ENCODE assay signal across 8 cellular contexts in genomic region chr18:34122724-34123334, GRCh38.
DNase-seq lines count a peak whose midpoint lies in the region; ATAC-seq, FAIRE-seq and TF ChIP-seq lines count a peak whose summit lies in the region.

No MANE protein-coding gene starts in this region.

- DNase-seq in AG08396 (ENCODE audit: low spot score) (peak; percentile 24), GM12892 (ENCODE audit: insufficient read length) (peak; percentile 3), MV-4-11 (lab: John Stamatoyannopoulos, UW) (peak; percentile 48), RWPE2 (ENCODE audit: low spot score) (no peak), erythroblast (lab: John Stamatoyannopoulos, UW) (peak; percentile 50 to 65), osteocyte (ENCODE audit: extremely low spot score, unreplicated experiment) (no peak), activated gamma-delta T cell treated with Interleukin-2 at 50 U/mL for 16 hours (no peak)

- no peaks in the 10 kb centered on the region for H3K36me3 Mint-ChIP-seq in osteocyte (ENCODE audit: unreplicated experiment)

- no peaks in the 10 kb centered on the region for H3K9me3 ChIP-seq in RWPE2 (ENCODE audit: severe bottlenecking)

- H3K27ac Mint-ChIP-seq in osteocyte (ENCODE audit: unreplicated experiment) = no peak overlapping the region

- no peaks in the 10 kb centered on the region for H3K27me3 Mint-ChIP-seq in osteocyte (ENCODE audit: unreplicated experiment)

- H3K36me3 ChIP-seq in RWPE2 (ENCODE audit: low read depth) = no peaks in the 10 kb centered on the region

- H3K27ac ChIP-seq in RWPE2 (ENCODE audit: poor library complexity, severe bottlenecking) = no peak overlapping the region

- H3K4me1 ChIP-seq in RWPE2 (ENCODE audit: insufficient read depth, poor library complexity, severe bottlenecking) = peaks cover 19% of the 10 kb centered on the region

- peaks cover 34% of the 10 kb centered on the region for H3K4me1 Mint-ChIP-seq in osteocyte (ENCODE audit: unreplicated experiment)

- peak; percentile 93 for TF ChIP-seq CTCF in RWPE2 (IDR thresholded peaks at IDR 0.05; ENCODE audit: poor library complexity, severe bottlenecking)
- peak; percentile 98 for TF ChIP-seq CTCF in osteocyte (IDR thresholded peaks at IDR 0.05)

- H3K4me3 ChIP-seq in RWPE2 (ENCODE audit: severe bottlenecking) = no peak overlapping the region

- ATAC-seq in HG02588 (IDR thresholded peaks at IDR 0.05; ENCODE audit: unreplicated experiment) = peak; percentile 82
- no peak for ATAC-seq in RWPE2 (ENCODE audit: low read depth)

- no peak overlapping the region for H3K4me3 Mint-ChIP-seq in osteocyte (ENCODE audit: unreplicated experiment)

- H3K9me3 Mint-ChIP-seq in osteocyte (ENCODE audit: unreplicated experiment) = no peaks in the 10 kb centered on the region

- peak; percentile 79 for FAIRE-seq in GM12892 (lab: Jason Lieb, UNC)

- H3K27me3 ChIP-seq in RWPE2 (ENCODE audit: insufficient read depth, poor library complexity, severe bottlenecking) = no peaks in the 10 kb centered on the region

- TF ChIP-seq POLR2A in GM12892 (IDR thresholded peaks at IDR 0.05; ENCODE audit: low read depth, low read length) (no peak), erythroblast (IDR thresholded peaks at IDR 0.05; ENCODE audit: low read length) (no peak)

Comparison
In these comparisons a context has a peak if more than half of its experiments do, and no peak if none do; other contexts are left out.
1. DNase-seq: peak in AG08396 (single experiment), GM12892 (single experiment), MV-4-11 (single experiment) and erythroblast (2 of 2); none in RWPE2 (single experiment), osteocyte (single experiment) and activated gamma-delta T cell treated with Interleukin-2 at 50 U/mL for 16 hours (single experiment).